9 cellular contexts compared by ENCODE assay signal in genomic region chr1:24318988-24319863, GRCh38. TPM values are rescaled to one million over a fixed set of nuclear protein-coding genes. Genes with fewer than 3 reads are reported as not detected.
A peak's percentile ranks its signal among the peaks of the same experiment; 100 is the strongest.
DNase-seq lines count a peak whose midpoint lies in the region; ATAC-seq and TF ChIP-seq lines count a peak whose summit lies in the region.
"Had no signal": no experiment of that assay in that cellular context is flagged by ENCODE, and none has a peak within 500 bp of the region (broad histone marks: within the 10 kb centered on the region; RNA-seq: fewer than 3 reads in every experiment).

Gene GRHL3 (plus strand): TSS chr1:24319357. CDS start chr1:24319552, 195 bp downstream.

- H3K27ac Mint-ChIP-seq in nephron progenitor cell (no peak within 1 kb of the TSS), CD14-positive monocyte (no peak within 1 kb of the TSS)

- H3K4me1 ChIP-seq in colonic mucosa: peaks cover 7% of the 10 kb centered on the region

- H3K36me3 Mint-ChIP-seq in nephron progenitor cell (ENCODE audit: low read depth): no peaks in the 10 kb centered on the region
- peaks cover 4 to 22% of the 10 kb centered on the region in 2 donors for H3K36me3 Mint-ChIP-seq in CD14-positive monocyte

- H3K27ac ChIP-seq in colonic mucosa: no peak within 1 kb of the TSS

- H3K4me3 Mint-ChIP-seq in nephron progenitor cell (peak within 1 kb of the TSS; percentile 73), CD14-positive monocyte (peak within 1 kb of the TSS in 1 of 2 donors; percentile 99)

- no peak for TF ChIP-seq CTCF in colonic mucosa (IDR thresholded peaks at IDR 0.05)
- no peak for TF ChIP-seq CTCF in nephron progenitor cell (IDR thresholded peaks at IDR 0.05)
- no peak for TF ChIP-seq CTCF in CD14-positive monocyte (IDR thresholded peaks at IDR 0.05)

- no peaks in the 10 kb centered on the region for H3K27me3 ChIP-seq in colonic mucosa

- H3K9me3 ChIP-seq in colonic mucosa: no peaks in the 10 kb centered on the region
- H3K9me3 ChIP-seq: HAP-1 had no signal

- peaks cover 55% of the 10 kb centered on the region for H3K4me1 Mint-ChIP-seq in nephron progenitor cell
- H3K4me1 Mint-ChIP-seq in CD14-positive monocyte: peaks cover 32% of the 10 kb centered on the region

- H3K27me3 Mint-ChIP-seq in nephron progenitor cell (ENCODE audit: low read depth, poor library complexity) (peaks cover 61% of the 10 kb centered on the region), CD14-positive monocyte (ENCODE audit: low read depth in 3 of 3) (peaks cover 61 to 75% (median 64%) of the 10 kb centered on the region in 3 donors)

- ATAC-seq in HG03439 (IDR thresholded peaks at IDR 0.05; ENCODE audit: unreplicated experiment): no peak

- peak within 1 kb of the TSS in 1 of 2 donors; percentile 14 for H3K9ac ChIP-seq in colonic mucosa (ENCODE audit: low read depth in 2 of 2, low read length in 2 of 2)

- H3K4me3 ChIP-seq in GM08714 (ENCODE audit: low read length) (peak within 1 kb of the TSS; percentile 1; the same call in 1 of the 2 replicates), colonic mucosa (peak within 1 kb of the TSS; percentile 20)
- H3K4me3 ChIP-seq: HAP-1 had no signal

- no peaks in the 10 kb centered on the region for H3K9me3 Mint-ChIP-seq in nephron progenitor cell
- H3K9me3 Mint-ChIP-seq in CD14-positive monocyte: peaks cover 0 to 12% (median 4%) of the 10 kb centered on the region in 7 donors

- peak; percentile 64 for DNase-seq in NCI-H2196 (lab: John Stamatoyannopoulos, UW; ENCODE audit: unreplicated experiment)
- DNase-seq in colonic mucosa: peak; percentile 79
- DNase-seq in nephron progenitor cell: no peak
- no peak for DNase-seq in H4 (ENCODE audit: low spot score)
- DNase-seq in CD14-positive monocyte (ENCODE audit: low spot score): no peak
- DNase-seq in amygdala (lab: John Stamatoyannopoulos, UW): no peak

- no peaks in the 10 kb centered on the region for H3K36me3 ChIP-seq in colonic mucosa
- H3K36me3 ChIP-seq: HAP-1 had no signal

- intact Hi-C loops in colonic mucosa (cut with DNase I): no loop called here
- intact Hi-C loops in CD14-positive monocyte (cut with micrococcal nuclease): no loop called here

RNA-seq across cellular contexts. Expression of gene GRHL3, which starts in this region (rescaled TPM):
- total RNA-seq in colonic mucosa: 1 to 10 TPM in 1 of 2 donors, under 1 TPM in 1; 0.64 to 1.5 TPM
- total RNA-seq in H4 (2014; rRNA removed; shearing (Covaris generic)): not detected in 2 replicates
- polyA plus RNA-seq in CD14-positive monocyte: not detected

Comparison
In these comparisons a context has a peak if more than half of its experiments do, and no peak if none do; other contexts are left out.
1. DNase-seq: peak in NCI-H2196 (single experiment) and colonic mucosa (single experiment); none in nephron progenitor cell (single experiment), H4 (single experiment), CD14-positive monocyte (single experiment) and amygdala (0 of 56).